Comparison of ENCODE assay signal across 23 cellular contexts in genomic region chr3:165439765-165440164, GRCh38.
DNase-seq lines count a peak whose midpoint lies in the region; ATAC-seq and TF ChIP-seq lines count a peak whose summit lies in the region.
"Had no signal": no experiment of that assay in that cellular context is flagged by ENCODE, and none has a peak within 500 bp of the region (broad histone marks: within the 10 kb centered on the region; RNA-seq: fewer than 3 reads in every experiment).

No MANE protein-coding gene starts in this region.

- peak overlapping the region; percentile 58 for H2AFZ ChIP-seq in OCI-LY3 (ENCODE audit: low read depth, low read length)

- DNase-seq in epithelial cell of prostate (ENCODE audit: low read depth, low spot score): no peak
- DNase-seq in NCI-H1105 (lab: John Stamatoyannopoulos, UW): no peak
- no peak for DNase-seq in central memory CD4-positive, alpha-beta T cell
- DNase-seq: activated B cell treated with CpG ODN at 0.5 μM for 24 hours; activated CD8-positive, alpha-beta memory T cell treated with anti-CD3 and anti-CD28 coated beads for 24 hours; activated naive CD4-positive, alpha-beta T cell treated with anti-CD3 and anti-CD28 coated beads, Interleukin-2, amount 50 U/mL, for 16 hours; activated T-cell treated with anti-CD3 and anti-CD28 coated beads, Interleukin-2, amount 50 U/mL, for 4 hours; CD4-positive, CD25-positive, alpha-beta regulatory T cell; GDM1; HCEC 1CT; left lung; mucosa of descending colon; NCI-H82; Peyer's patch; sigmoid colon; T-helper 9 cell; testis had no signal

- ATAC-seq in GM21786 (IDR thresholded peaks at IDR 0.05; ENCODE audit: unreplicated experiment) (peak; percentile 44), HG03354 (IDR thresholded peaks at IDR 0.05; ENCODE audit: poor library complexity, severe bottlenecking, unreplicated experiment) (no peak), HG03439 (IDR thresholded peaks at IDR 0.05; ENCODE audit: unreplicated experiment) (no peak)
- ATAC-seq: activated T-cell treated with anti-CD3 and anti-CD28 coated beads, Interleukin-2, amount 50 U/mL, for 4 hours; left lung; mucosa of descending colon had no signal

- no peaks in the 10 kb centered on the region for H3K27me3 ChIP-seq in BLaER1 treated with 17β-estradiol and CSF1 and Interleukin-3, amounts not matched to agents 10 nM and 100 nM
- no peaks in the 10 kb centered on the region for H3K27me3 ChIP-seq in OCI-LY3 (ENCODE audit: low read depth, low read length)
- H3K27me3 ChIP-seq: ascending aorta, left lung, Peyer's patch, sigmoid colon, testis had no signal

- no peak overlapping the region for H3K27ac ChIP-seq in BLaER1 treated with 17β-estradiol and CSF1 and Interleukin-3, amounts not matched to agents 10 nM and 100 nM
- H3K27ac ChIP-seq in OCI-LY3 (ENCODE audit: low read length) (no peak overlapping the region), epithelial cell of prostate (peak overlapping the region; percentile 39)
- H3K27ac ChIP-seq: ascending aorta, left lung, Peyer's patch, sigmoid colon, testis had no signal

- no peaks in the 10 kb centered on the region for H4K20me1 ChIP-seq in BLaER1 treated with 17β-estradiol and CSF1 and Interleukin-3, amounts not matched to agents 10 nM and 100 nM
- no peaks in the 10 kb centered on the region for H4K20me1 ChIP-seq in OCI-LY3 (ENCODE audit: insufficient read depth, low read length)

- H3K4me1 ChIP-seq in BLaER1 treated with 17β-estradiol and CSF1 and Interleukin-3, amounts not matched to agents 10 nM and 100 nM: peaks cover 3 to 19% (median 8%) of the 10 kb centered on the region in 10 experiments; a peak in 12 of 20 replicates
- no peaks in the 10 kb centered on the region for H3K4me1 ChIP-seq in OCI-LY3 (ENCODE audit: low read length)
- H3K4me1 ChIP-seq: ascending aorta, left lung, Peyer's patch, testis had no signal

- H3K9me3 ChIP-seq in BLaER1 treated with 17β-estradiol and CSF1 and Interleukin-3, amounts not matched to agents 10 nM and 100 nM (replicated peaks in 1 of 11): peaks cover 0 to 11% (median 5%) of the 10 kb centered on the region in 11 experiments; a peak in 5 of 22 replicates
- no peaks in the 10 kb centered on the region for H3K9me3 ChIP-seq in OCI-LY3 (ENCODE audit: insufficient read depth, low read length)
- H3K9me3 ChIP-seq: ascending aorta, mucosa of descending colon, Peyer's patch, sigmoid colon, testis had no signal

- H3K79me2 ChIP-seq in OCI-LY3 (ENCODE audit: low read length): no peaks in the 10 kb centered on the region

- H3K36me3 ChIP-seq in BLaER1 treated with 17β-estradiol and CSF1 and Interleukin-3, amounts not matched to agents 10 nM and 100 nM: no peaks in the 10 kb centered on the region
- no peaks in the 10 kb centered on the region for H3K36me3 ChIP-seq in OCI-LY3 (replicated peaks; ENCODE audit: low read depth, low read length)
- H3K36me3 ChIP-seq: ascending aorta, left lung, Peyer's patch, sigmoid colon had no signal

- H3K4me3 ChIP-seq in BLaER1 treated with 17β-estradiol and CSF1 and Interleukin-3, amounts not matched to agents 10 nM and 100 nM: no peak overlapping the region
- H3K4me3 ChIP-seq in OCI-LY3 (ENCODE audit: low read length): no peak overlapping the region
- H3K4me3 ChIP-seq: ascending aorta, left lung, mucosa of descending colon, Peyer's patch, sigmoid colon, testis had no signal

- no peak overlapping the region for H3K9ac ChIP-seq in BLaER1 treated with 17β-estradiol and CSF1 and Interleukin-3, amounts not matched to agents 10 nM and 100 nM
- H3K9ac ChIP-seq in OCI-LY3 (ENCODE audit: low read length): no peak overlapping the region

- H3K4me2 ChIP-seq in BLaER1 treated with 17β-estradiol and CSF1 and Interleukin-3, amounts not matched to agents 10 nM and 100 nM: peak overlapping the region in 10 of 11 experiments; percentile 2 to 52 (median 16); a peak in 15 of 22 replicates
- peak overlapping the region; percentile 19 for H3K4me2 ChIP-seq in OCI-LY3 (ENCODE audit: low read length)

- no peak for TF ChIP-seq CTCF in OCI-LY3 (IDR thresholded peaks at IDR 0.05; ENCODE audit: low read depth, low read length)
